Comparison of ENCODE assay signal across 2 cellular contexts in the genomic region with DNA sequence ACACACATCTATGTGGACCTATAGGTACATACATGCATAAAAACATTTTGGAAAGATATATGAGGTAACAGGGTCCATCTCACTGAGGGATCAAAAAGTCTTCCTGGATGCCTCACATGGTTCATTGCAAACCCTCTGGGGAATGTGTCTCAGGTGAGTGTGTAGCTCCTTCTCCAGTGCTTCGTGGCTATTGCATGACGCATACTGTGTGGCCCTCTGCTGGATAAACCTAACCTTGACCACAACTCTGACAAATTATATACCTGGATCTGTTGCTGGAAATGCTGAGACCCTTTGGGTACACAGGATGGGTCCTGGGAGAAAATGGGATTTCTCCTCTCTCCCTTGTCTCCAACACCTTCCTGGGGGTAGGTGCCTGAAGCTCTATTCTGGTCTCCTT.
TF ChIP-seq lines count a peak whose summit lies in the region.

No MANE protein-coding gene starts in this region.

TF ChIP-seq in SK-N-SH, 30 proteins besides CTCF, POLR2A, EP300 and RAD21 (continued from another document):
- TF ChIP-seq, protein P1, sequence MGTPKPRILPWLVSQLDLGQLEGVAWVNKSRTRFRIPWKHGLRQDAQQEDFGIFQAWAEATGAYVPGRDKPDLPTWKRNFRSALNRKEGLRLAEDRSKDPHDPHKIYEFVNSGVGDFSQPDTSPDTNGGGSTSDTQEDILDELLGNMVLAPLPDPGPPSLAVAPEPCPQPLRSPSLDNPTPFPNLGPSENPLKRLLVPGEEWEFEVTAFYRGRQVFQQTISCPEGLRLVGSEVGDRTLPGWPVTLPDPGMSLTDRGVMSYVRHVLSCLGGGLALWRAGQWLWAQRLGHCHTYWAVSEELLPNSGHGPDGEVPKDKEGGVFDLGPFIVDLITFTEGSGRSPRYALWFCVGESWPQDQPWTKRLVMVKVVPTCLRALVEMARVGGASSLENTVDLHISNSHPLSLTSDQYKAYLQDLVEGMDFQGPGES (IDR thresholded peaks at IDR 0.05; ENCODE audit: low read depth, low read length), result no peak
- TF ChIP-seq, protein P2, sequence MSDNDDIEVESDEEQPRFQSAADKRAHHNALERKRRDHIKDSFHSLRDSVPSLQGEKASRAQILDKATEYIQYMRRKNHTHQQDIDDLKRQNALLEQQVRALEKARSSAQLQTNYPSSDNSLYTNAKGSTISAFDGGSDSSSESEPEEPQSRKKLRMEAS (IDR thresholded peaks at IDR 0.05; ENCODE audit: low read depth), result no peak
- TF ChIP-seq TCF12 (IDR thresholded peaks at IDR 0.05) (no peak), RCOR1 (IDR thresholded peaks at IDR 0.05; ENCODE audit: low read length) (no peak), GABPA (IDR thresholded peaks at IDR 0.05; ENCODE audit: low read depth) (no peak), JUND (IDR thresholded peaks at IDR 0.05) (no peak), MXI1 (IDR thresholded peaks at IDR 0.05; ENCODE audit: low read depth, low read length) (no peak), NFIC (IDR thresholded peaks at IDR 0.05; ENCODE audit: borderline replicate concordance) (no peak)

TF ChIP-seq in SK-N-SH treated with all-trans-retinoic acid at 6 μM for 48 hours, 23 proteins besides CTCF, POLR2A, EP300 and RAD21 (continued from another document):
- TF ChIP-seq, protein P3, sequence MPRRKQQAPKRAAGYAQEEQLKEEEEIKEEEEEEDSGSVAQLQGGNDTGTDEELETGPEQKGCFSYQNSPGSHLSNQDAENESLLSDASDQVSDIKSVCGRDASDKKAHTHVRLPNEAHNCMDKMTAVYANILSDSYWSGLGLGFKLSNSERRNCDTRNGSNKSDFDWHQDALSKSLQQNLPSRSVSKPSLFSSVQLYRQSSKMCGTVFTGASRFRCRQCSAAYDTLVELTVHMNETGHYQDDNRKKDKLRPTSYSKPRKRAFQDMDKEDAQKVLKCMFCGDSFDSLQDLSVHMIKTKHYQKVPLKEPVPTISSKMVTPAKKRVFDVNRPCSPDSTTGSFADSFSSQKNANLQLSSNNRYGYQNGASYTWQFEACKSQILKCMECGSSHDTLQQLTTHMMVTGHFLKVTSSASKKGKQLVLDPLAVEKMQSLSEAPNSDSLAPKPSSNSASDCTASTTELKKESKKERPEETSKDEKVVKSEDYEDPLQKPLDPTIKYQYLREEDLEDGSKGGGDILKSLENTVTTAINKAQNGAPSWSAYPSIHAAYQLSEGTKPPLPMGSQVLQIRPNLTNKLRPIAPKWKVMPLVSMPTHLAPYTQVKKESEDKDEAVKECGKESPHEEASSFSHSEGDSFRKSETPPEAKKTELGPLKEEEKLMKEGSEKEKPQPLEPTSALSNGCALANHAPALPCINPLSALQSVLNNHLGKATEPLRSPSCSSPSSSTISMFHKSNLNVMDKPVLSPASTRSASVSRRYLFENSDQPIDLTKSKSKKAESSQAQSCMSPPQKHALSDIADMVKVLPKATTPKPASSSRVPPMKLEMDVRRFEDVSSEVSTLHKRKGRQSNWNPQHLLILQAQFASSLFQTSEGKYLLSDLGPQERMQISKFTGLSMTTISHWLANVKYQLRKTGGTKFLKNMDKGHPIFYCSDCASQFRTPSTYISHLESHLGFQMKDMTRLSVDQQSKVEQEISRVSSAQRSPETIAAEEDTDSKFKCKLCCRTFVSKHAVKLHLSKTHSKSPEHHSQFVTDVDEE (CRISPR knock-in tag; IDR thresholded peaks at IDR 0.05), result no peak
- TF ChIP-seq TOX (CRISPR knock-in tag; IDR thresholded peaks at IDR 0.05; ENCODE audit: borderline replicate concordance), result no peak
- TF ChIP-seq ISL1 (CRISPR knock-in tag; IDR thresholded peaks at IDR 0.05), result no peak
- TF ChIP-seq, protein P4, sequence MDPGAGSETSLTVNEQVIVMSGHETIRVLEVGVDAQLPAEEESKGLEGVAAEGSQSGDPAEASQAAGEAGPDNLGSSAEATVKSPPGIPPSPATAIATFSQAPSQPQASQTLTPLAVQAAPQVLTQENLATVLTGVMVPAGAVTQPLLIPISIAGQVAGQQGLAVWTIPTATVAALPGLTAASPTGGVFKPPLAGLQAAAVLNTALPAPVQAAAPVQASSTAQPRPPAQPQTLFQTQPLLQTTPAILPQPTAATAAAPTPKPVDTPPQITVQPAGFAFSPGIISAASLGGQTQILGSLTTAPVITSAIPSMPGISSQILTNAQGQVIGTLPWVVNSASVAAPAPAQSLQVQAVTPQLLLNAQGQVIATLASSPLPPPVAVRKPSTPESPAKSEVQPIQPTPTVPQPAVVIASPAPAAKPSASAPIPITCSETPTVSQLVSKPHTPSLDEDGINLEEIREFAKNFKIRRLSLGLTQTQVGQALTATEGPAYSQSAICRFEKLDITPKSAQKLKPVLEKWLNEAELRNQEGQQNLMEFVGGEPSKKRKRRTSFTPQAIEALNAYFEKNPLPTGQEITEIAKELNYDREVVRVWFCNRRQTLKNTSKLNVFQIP (CRISPR knock-in tag; IDR thresholded peaks at IDR 0.05; ENCODE audit: borderline replicate concordance, low read depth), result no peak
- TF ChIP-seq GLIS3 (CRISPR knock-in tag; IDR thresholded peaks at IDR 0.05), result no peak
- TF ChIP-seq, protein P5, sequence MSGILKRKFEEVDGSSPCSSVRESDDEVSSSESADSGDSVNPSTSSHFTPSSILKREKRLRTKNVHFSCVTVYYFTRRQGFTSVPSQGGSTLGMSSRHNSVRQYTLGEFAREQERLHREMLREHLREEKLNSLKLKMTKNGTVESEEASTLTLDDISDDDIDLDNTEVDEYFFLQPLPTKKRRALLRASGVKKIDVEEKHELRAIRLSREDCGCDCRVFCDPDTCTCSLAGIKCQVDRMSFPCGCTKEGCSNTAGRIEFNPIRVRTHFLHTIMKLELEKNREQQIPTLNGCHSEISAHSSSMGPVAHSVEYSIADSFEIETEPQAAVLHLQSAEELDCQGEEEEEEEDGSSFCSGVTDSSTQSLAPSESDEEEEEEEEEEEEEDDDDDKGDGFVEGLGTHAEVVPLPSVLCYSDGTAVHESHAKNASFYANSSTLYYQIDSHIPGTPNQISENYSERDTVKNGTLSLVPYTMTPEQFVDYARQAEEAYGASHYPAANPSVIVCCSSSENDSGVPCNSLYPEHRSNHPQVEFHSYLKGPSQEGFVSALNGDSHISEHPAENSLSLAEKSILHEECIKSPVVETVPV (CRISPR knock-in tag; IDR thresholded peaks at IDR 0.05), result no peak
